ENCODE assay signal across 19 cellular contexts in the genomic region with DNA sequence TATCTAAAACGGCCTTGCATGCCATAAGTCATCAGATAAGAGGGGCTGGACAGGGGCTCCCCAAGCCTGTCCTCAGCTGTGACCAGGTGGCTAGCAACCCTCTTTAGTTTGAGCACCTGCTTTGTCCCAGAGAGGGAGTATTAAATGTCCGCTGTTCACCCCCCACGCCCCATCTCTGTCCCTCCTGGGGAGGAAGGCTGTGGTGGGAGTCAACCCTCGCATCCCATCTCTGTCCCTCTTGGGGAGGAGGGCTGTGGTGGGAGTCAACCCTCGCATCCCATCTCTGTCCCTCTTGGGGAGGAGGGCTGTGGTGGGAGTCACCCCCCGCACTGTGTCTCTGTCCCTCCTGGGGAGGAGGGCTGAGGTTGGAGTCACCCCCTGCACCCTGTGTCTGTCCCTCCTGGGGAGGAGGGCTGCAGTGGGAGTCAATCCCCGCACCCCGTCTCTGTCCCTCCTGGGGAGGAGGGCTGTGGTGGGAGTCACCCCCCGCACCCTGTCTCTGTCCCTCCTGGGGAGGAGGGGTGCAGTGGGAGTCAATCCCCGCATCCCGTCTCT.
"Had no signal": no experiment of that assay in that cellular context is flagged by ENCODE, and none has a peak within 500 bp of the region (broad histone marks: within the 10 kb centered on the region; RNA-seq: fewer than 3 reads in every experiment).

No MANE protein-coding gene starts in this region.

- H3K9me3 ChIP-seq: esophagus muscularis mucosa, left ventricle myocardium inferior, sigmoid colon, SK-N-SH, suprapubic skin, tibial nerve had no signal

- H3K9ac ChIP-seq: SK-N-SH had no signal

- H3K27me3 Mint-ChIP-seq: activated CD4-positive, alpha-beta T cell treated with anti-CD3 and anti-CD28 coated beads, Interleukin-2, amount 10 ng/mL, durations not matched to agents 7 days and 5 days; stimulated activated naive CD8-positive, alpha-beta T cell treated with anti-CD3 and anti-CD28 coated beads, Interleukin-15, Interleukin-2, amounts not matched to agents 100 ng/mL and 50 ng/mL, for 24 hours had no signal

- FAIRE-seq: frontal cortex, urothelium cell line had no signal

- H3K27ac ChIP-seq: esophagus muscularis mucosa, left ventricle myocardium inferior, sigmoid colon, suprapubic skin, tibial nerve, WERI-Rb-1 had no signal

- H3K27me3 ChIP-seq: dorsolateral prefrontal cortex, suprapubic skin, tibial nerve had no signal

- H3K9me3 Mint-ChIP-seq: activated CD4-positive, alpha-beta T cell treated with anti-CD3 and anti-CD28 coated beads, Interleukin-2, amount 10 ng/mL, durations not matched to agents 7 days and 5 days; activated naive CD4-positive, alpha-beta T cell treated with anti-CD3 and anti-CD28 coated beads, Interleukin-2, amount 10 ng/mL, durations not matched to agents 7 days and 5 days; effector memory CD8-positive, alpha-beta T cell; mesothelial cell of epicardium; nephron; stimulated activated naive CD8-positive, alpha-beta T cell treated with anti-CD3 and anti-CD28 coated beads, Interleukin-15, Interleukin-2, amounts not matched to agents 100 ng/mL and 50 ng/mL, for 24 hours had no signal

- H3K4me3 ChIP-seq: esophagus muscularis mucosa, left ventricle myocardium inferior, sigmoid colon, smooth muscle cell, suprapubic skin, tibial nerve had no signal

- H3K4me1 ChIP-seq: tibial nerve had no signal

- H3K4me3 Mint-ChIP-seq: activated CD4-positive, alpha-beta T cell treated with anti-CD3 and anti-CD28 coated beads, Interleukin-2, amount 10 ng/mL, durations not matched to agents 7 days and 5 days; activated CD8-positive, alpha-beta T cell treated with anti-CD3 and anti-CD28 coated beads, Interleukin-2, amount 10 ng/mL, durations not matched to agents 7 days and 5 days; activated naive CD4-positive, alpha-beta T cell treated with anti-CD3 and anti-CD28 coated beads, Interleukin-2, amount 10 ng/mL, durations not matched to agents 7 days and 5 days; mesothelial cell of epicardium; nephron; stimulated activated naive CD8-positive, alpha-beta T cell treated with anti-CD3 and anti-CD28 coated beads, Interleukin-15, Interleukin-2, amounts not matched to agents 100 ng/mL and 50 ng/mL, for 24 hours had no signal

- DNase-seq: left ventricle myocardium inferior had no signal

- H3K27ac Mint-ChIP-seq: activated naive CD4-positive, alpha-beta T cell treated with anti-CD3 and anti-CD28 coated beads, Interleukin-2, amount 10 ng/mL, durations not matched to agents 7 days and 5 days; mesothelial cell of epicardium; stimulated activated naive CD8-positive, alpha-beta T cell treated with anti-CD3 and anti-CD28 coated beads, Interleukin-15, Interleukin-2, amounts not matched to agents 100 ng/mL and 50 ng/mL, for 24 hours had no signal

- H3K36me3 ChIP-seq: esophagus muscularis mucosa, left ventricle myocardium inferior, sigmoid colon, suprapubic skin, tibial nerve, WERI-Rb-1 had no signal

- H3K36me3 Mint-ChIP-seq: activated naive CD4-positive, alpha-beta T cell treated with anti-CD3 and anti-CD28 coated beads, Interleukin-2, amount 10 ng/mL, durations not matched to agents 7 days and 5 days; brain; mesothelial cell of epicardium had no signal
